ENCODE assay signal across 10 cellular contexts in genomic region chr15:54082836-54083492, GRCh38.
DNase-seq lines count a peak whose midpoint lies in the region; ATAC-seq and TF ChIP-seq lines count a peak whose summit lies in the region.
"Had no signal": no experiment of that assay in that cellular context is flagged by ENCODE, and none has a peak within 500 bp of the region (broad histone marks: within the 10 kb centered on the region; RNA-seq: fewer than 3 reads in every experiment).

No MANE protein-coding gene starts in this region.

- no peaks in the 10 kb centered on the region for H3K36me3 Mint-ChIP-seq in mesothelial cell of epicardium
- H3K36me3 Mint-ChIP-seq: naive thymus-derived CD4-positive, alpha-beta T cell had no signal

- no peaks in the 10 kb centered on the region for H3K4me1 Mint-ChIP-seq in mesothelial cell of epicardium
- H3K4me1 Mint-ChIP-seq: naive thymus-derived CD4-positive, alpha-beta T cell had no signal

- DNase-seq in NCI-H1417 (lab: John Stamatoyannopoulos, UW) = peak; percentile 4 to 11 (median 9)
- DNase-seq in NCI-H1417 treated with DMSO at 0.1 percent for 48 hours (lab: John Stamatoyannopoulos, UW) = no peak
- no peak for DNase-seq in astrocyte of the cerebellum (ENCODE audit: low read depth)
- peak in 1 of 2 experiments; percentile 44 for DNase-seq in mesothelial cell of epicardium (ENCODE audit: low spot score in 2 of 2, unreplicated experiment in 2 of 2)
- no peak for DNase-seq in omental fat pad (ENCODE audit: low spot score)
- DNase-seq in activated CD4-positive, alpha-beta T cell treated with anti-CD3 and anti-CD28 coated beads, Interleukin-2, amount 50 U/mL, for 4 hours = no peak

- TF ChIP-seq CTCF in astrocyte of the cerebellum (IDR thresholded peaks at IDR 0.05; ENCODE audit: low read depth, low read length, missing control alignments) (peak; percentile 77), mesothelial cell of epicardium (IDR thresholded peaks at IDR 0.05; ENCODE audit: unreplicated experiment) (peak; percentile 79), omental fat pad (IDR thresholded peaks at IDR 0.05) (peak in 1 of 3 donors; percentile 42)

- H3K9me3 Mint-ChIP-seq in mesothelial cell of epicardium = no peaks in the 10 kb centered on the region

- ATAC-seq in HG03175 (IDR thresholded peaks at IDR 0.05; ENCODE audit: unreplicated experiment) = peak; percentile 46
- no peak for ATAC-seq in HG02938 (IDR thresholded peaks at IDR 0.05; ENCODE audit: unreplicated experiment)
- ATAC-seq in omental fat pad (ENCODE audit: low FRiP score) = no peak
- ATAC-seq: naive thymus-derived CD4-positive, alpha-beta T cell had no signal

- in situ Hi-C loops in astrocyte of the cerebellum (cut with HindIII; ENCODE audit: low sequenced_read_pairs) = no loop called here

- no peak overlapping the region for H3K4me3 Mint-ChIP-seq in mesothelial cell of epicardium
- H3K4me3 Mint-ChIP-seq: naive thymus-derived CD4-positive, alpha-beta T cell had no signal

- H3K27me3 Mint-ChIP-seq in mesothelial cell of epicardium (ENCODE audit: low read depth) = peaks cover 14% of the 10 kb centered on the region

- no peak overlapping the region for H3K27ac Mint-ChIP-seq in mesothelial cell of epicardium
- H3K27ac Mint-ChIP-seq: naive thymus-derived CD4-positive, alpha-beta T cell had no signal

- H3K4me3 ChIP-seq in astrocyte of the cerebellum (ENCODE audit: low read depth, low read length) = no peak overlapping the region
- H3K4me3 ChIP-seq: BLaER1 had no signal

Comparison
In these comparisons a context has a peak if more than half of its experiments do, and no peak if none do; other contexts are left out.
1. DNase-seq: peak in NCI-H1417 (3 of 3); none in NCI-H1417 treated with DMSO at 0.1 percent for 48 hours (single experiment), astrocyte of the cerebellum (single experiment), omental fat pad (single experiment) and activated CD4-positive, alpha-beta T cell treated with anti-CD3 and anti-CD28 coated beads, Interleukin-2, amount 50 U/mL, for 4 hours (0 of 2).